In genomic region chr11:8766993-8767374, GRCh38 we compare ENCODE assay signal across 15 cellular contexts.
DNase-seq lines count a peak whose midpoint lies in the region; ATAC-seq and TF ChIP-seq lines count a peak whose summit lies in the region.
"Had no signal": no experiment of that assay in that cellular context is flagged by ENCODE, and none has a peak within 500 bp of the region (broad histone marks: within the 10 kb centered on the region; RNA-seq: fewer than 3 reads in every experiment).

No MANE protein-coding gene starts in this region.

- H3K27ac ChIP-seq in muscle layer of colon (ENCODE audit: low read depth, low read length) (peak overlapping the region; percentile 39), thoracic aorta (peak overlapping the region; percentile 75 to 86)
- H3K27ac ChIP-seq: C4-2B, parathyroid adenoma, VCaP had no signal

- DNase-seq in NCI-H226 (peak; percentile 66), dermis microvascular lymphatic vessel endothelial cell (ENCODE audit: low read depth in 2 of 2) (peak; percentile 45 to 53), thoracic aorta (ENCODE audit: low spot score) (no peak), H7 (no peak), HPDE6-E6E7 (ENCODE audit: extremely low spot score) (no peak)
- no peak for DNase-seq in stimulated activated naive CD8-positive, alpha-beta T cell treated with anti-CD3 and anti-CD28 coated beads, Interleukin-15, Interleukin-2, amounts not matched to agents 100 U/mL and 50 U/mL, for 24 hours
- DNase-seq: activated naive CD4-positive, alpha-beta T cell treated with anti-CD3 and anti-CD28 coated beads, Interleukin-2, amount 10 ng/mL, durations not matched to agents 7 days and 5 days; central memory CD4-positive, alpha-beta T cell; midbrain; stimulated activated CD4-positive, alpha-beta T cell treated with anti-CD3 and anti-CD28 coated beads, Interleukin-2, amount 100 ng/mL, for 24 hours had no signal

- no peak for TF ChIP-seq CTCF in thoracic aorta (IDR thresholded peaks at IDR 0.05)

- H3K9ac ChIP-seq in muscle layer of colon (ENCODE audit: low read length), result no peak overlapping the region
- H3K9ac ChIP-seq: parathyroid adenoma had no signal

- H3K36me3 ChIP-seq in muscle layer of colon (ENCODE audit: insufficient read depth, low read length), result no peaks in the 10 kb centered on the region
- no peaks in the 10 kb centered on the region for H3K36me3 ChIP-seq in thoracic aorta
- no peaks in the 10 kb centered on the region for H3K36me3 ChIP-seq in H7 (replicated peaks; ENCODE audit: control insufficient read depth, insufficient read depth, low read length)

- no peaks in the 10 kb centered on the region for H3K9me3 ChIP-seq in muscle layer of colon (ENCODE audit: low read length)
- no peaks in the 10 kb centered on the region for H3K9me3 ChIP-seq in thoracic aorta

- H3K4me1 ChIP-seq in muscle layer of colon (ENCODE audit: insufficient read depth, low read length) (peaks cover 79% of the 10 kb centered on the region), thoracic aorta (ENCODE audit: control insufficient read depth in 1 of 2, low read depth in 2 of 2) (peaks cover 39 to 60% of the 10 kb centered on the region in 2 donors)
- H3K4me1 ChIP-seq: parathyroid adenoma had no signal

- no peak overlapping the region for H3K4me3 ChIP-seq in muscle layer of colon (ENCODE audit: low read depth in 1 of 2, low read length in 2 of 2)
- H3K4me3 ChIP-seq in thoracic aorta, result no peak overlapping the region
- no peak overlapping the region for H3K4me3 ChIP-seq in H7 (ENCODE audit: insufficient read depth, low read depth, low read length)

- H3K27me3 ChIP-seq in muscle layer of colon (ENCODE audit: control insufficient read depth in 1 of 2, insufficient read depth in 2 of 2, low read length in 2 of 2) (no peaks in the 10 kb centered on the region), thoracic aorta (replicated peaks; ENCODE audit: insufficient read depth) (no peaks in the 10 kb centered on the region), H7 (ENCODE audit: control insufficient read depth, insufficient read depth, low read length) (no peaks in the 10 kb centered on the region)

- ATAC-seq in thoracic aorta (ENCODE audit: insufficient number of reproducible peaks, low FRiP score, low read depth) (no peak), HG03457 (IDR thresholded peaks at IDR 0.05; ENCODE audit: unreplicated experiment) (no peak)
- ATAC-seq in stimulated activated naive CD8-positive, alpha-beta T cell treated with anti-CD3 and anti-CD28 coated beads, Interleukin-15, Interleukin-2, amounts not matched to agents 100 U/mL and 50 U/mL, for 24 hours, result no peak

Comparison
In these comparisons a context has a peak if more than half of its experiments do, and no peak if none do; other contexts are left out.
1. DNase-seq: peak in NCI-H226 (single experiment) and dermis microvascular lymphatic vessel endothelial cell (2 of 2); none in thoracic aorta (single experiment), H7 (single experiment), HPDE6-E6E7 (single experiment) and stimulated activated naive CD8-positive, alpha-beta T cell treated with anti-CD3 and anti-CD28 coated beads, Interleukin-15, Interleukin-2, amounts not matched to agents 100 U/mL and 50 U/mL, for 24 hours (single experiment).